Comparison of ENCODE assay signal across 1 cellular context in the genomic region with DNA sequence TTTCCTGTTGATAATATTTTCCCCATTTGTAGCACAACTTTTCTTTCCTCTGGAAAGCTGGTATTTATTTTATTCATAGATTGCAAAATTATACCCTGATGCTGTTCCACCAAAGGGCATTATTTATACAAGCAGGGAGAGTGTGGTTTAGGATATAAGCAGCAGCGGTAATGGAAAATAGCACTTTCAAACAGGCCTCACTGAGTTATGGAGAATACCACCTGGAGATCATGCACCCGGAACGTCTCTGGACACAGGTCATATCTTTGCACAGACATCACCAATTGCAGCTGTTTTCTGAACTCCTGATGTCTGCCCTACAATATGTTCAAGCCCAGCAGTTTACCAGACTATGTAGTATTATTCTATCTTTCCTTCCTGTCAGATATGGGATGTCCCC.
TF ChIP-seq lines count a peak whose summit lies in the region.

No MANE protein-coding gene starts in this region.

TF ChIP-seq in GM23338, 12 proteins besides CTCF, POLR2A, EP300 and RAD21 (continued from another document):
- TF ChIP-seq, protein P1, sequence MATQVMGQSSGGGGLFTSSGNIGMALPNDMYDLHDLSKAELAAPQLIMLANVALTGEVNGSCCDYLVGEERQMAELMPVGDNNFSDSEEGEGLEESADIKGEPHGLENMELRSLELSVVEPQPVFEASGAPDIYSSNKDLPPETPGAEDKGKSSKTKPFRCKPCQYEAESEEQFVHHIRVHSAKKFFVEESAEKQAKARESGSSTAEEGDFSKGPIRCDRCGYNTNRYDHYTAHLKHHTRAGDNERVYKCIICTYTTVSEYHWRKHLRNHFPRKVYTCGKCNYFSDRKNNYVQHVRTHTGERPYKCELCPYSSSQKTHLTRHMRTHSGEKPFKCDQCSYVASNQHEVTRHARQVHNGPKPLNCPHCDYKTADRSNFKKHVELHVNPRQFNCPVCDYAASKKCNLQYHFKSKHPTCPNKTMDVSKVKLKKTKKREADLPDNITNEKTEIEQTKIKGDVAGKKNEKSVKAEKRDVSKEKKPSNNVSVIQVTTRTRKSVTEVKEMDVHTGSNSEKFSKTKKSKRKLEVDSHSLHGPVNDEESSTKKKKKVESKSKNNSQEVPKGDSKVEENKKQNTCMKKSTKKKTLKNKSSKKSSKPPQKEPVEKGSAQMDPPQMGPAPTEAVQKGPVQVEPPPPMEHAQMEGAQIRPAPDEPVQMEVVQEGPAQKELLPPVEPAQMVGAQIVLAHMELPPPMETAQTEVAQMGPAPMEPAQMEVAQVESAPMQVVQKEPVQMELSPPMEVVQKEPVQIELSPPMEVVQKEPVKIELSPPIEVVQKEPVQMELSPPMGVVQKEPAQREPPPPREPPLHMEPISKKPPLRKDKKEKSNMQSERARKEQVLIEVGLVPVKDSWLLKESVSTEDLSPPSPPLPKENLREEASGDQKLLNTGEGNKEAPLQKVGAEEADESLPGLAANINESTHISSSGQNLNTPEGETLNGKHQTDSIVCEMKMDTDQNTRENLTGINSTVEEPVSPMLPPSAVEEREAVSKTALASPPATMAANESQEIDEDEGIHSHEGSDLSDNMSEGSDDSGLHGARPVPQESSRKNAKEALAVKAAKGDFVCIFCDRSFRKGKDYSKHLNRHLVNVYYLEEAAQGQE (IDR thresholded peaks at IDR 0.05; ENCODE audit: unreplicated experiment), result no peak
- TF ChIP-seq, protein P2, sequence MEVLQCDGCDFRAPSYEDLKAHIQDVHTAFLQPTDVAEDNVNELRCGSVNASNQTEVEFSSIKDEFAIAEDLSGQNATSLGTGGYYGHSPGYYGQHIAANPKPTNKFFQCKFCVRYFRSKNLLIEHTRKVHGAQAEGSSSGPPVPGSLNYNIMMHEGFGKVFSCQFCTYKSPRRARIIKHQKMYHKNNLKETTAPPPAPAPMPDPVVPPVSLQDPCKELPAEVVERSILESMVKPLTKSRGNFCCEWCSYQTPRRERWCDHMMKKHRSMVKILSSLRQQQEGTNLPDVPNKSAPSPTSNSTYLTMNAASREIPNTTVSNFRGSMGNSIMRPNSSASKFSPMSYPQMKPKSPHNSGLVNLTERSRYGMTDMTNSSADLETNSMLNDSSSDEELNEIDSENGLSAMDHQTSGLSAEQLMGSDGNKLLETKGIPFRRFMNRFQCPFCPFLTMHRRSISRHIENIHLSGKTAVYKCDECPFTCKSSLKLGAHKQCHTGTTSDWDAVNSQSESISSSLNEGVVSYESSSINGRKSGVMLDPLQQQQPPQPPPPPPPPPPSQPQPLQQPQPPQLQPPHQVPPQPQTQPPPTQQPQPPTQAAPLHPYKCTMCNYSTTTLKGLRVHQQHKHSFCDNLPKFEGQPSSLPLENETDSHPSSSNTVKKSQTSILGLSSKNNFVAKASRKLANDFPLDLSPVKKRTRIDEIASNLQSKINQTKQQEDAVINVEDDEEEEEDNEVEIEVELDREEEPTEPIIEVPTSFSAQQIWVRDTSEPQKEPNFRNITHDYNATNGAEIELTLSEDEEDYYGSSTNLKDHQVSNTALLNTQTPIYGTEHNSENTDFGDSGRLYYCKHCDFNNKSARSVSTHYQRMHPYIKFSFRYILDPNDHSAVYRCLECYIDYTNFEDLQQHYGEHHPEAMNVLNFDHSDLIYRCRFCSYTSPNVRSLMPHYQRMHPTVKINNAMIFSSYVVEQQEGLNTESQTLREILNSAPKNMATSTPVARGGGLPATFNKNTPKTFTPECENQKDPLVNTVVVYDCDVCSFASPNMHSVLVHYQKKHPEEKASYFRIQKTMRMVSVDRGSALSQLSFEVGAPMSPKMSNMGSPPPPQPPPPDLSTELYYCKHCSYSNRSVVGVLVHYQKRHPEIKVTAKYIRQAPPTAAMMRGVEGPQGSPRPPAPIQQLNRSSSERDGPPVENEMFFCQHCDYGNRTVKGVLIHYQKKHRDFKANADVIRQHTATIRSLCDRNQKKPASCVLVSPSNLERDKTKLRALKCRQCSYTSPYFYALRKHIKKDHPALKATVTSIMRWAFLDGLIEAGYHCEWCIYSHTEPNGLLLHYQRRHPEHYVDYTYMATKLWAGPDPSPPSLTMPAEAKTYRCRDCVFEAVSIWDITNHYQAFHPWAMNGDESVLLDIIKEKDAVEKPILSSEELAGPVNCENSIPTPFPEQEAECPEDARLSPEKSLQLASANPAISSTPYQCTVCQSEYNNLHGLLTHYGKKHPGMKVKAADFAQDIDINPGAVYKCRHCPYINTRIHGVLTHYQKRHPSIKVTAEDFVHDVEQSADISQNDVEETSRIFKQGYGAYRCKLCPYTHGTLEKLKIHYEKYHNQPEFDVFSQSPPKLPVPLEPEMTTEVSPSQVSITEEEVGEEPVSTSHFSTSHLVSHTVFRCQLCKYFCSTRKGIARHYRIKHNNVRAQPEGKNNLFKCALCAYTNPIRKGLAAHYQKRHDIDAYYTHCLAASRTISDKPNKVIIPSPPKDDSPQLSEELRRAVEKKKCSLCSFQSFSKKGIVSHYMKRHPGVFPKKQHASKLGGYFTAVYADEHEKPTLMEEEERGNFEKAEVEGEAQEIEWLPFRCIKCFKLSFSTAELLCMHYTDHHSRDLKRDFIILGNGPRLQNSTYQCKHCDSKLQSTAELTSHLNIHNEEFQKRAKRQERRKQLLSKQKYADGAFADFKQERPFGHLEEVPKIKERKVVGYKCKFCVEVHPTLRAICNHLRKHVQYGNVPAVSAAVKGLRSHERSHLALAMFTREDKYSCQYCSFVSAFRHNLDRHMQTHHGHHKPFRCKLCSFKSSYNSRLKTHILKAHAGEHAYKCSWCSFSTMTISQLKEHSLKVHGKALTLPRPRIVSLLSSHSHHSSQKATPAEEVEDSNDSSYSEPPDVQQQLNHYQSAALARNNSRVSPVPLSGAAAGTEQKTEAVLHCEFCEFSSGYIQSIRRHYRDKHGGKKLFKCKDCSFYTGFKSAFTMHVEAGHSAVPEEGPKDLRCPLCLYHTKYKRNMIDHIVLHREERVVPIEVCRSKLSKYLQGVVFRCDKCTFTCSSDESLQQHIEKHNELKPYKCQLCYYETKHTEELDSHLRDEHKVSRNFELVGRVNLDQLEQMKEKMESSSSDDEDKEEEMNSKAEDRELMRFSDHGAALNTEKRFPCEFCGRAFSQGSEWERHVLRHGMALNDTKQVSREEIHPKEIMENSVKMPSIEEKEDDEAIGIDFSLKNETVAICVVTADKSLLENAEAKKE (CRISPR knock-in tag; IDR thresholded peaks at IDR 0.05), result no peak
- TF ChIP-seq JUNB (IDR thresholded peaks at IDR 0.05; ENCODE audit: unreplicated experiment) (no peak), STAT1 (IDR thresholded peaks at IDR 0.05; ENCODE audit: unreplicated experiment) (no peak), POLR2AphosphoS5 (IDR thresholded peaks at IDR 0.05; ENCODE audit: low read depth) (no peak), EZH2phosphoT487 (IDR thresholded peaks at IDR 0.05; ENCODE audit: unreplicated experiment) (no peak)
- TF ChIP-seq, protein P3, sequence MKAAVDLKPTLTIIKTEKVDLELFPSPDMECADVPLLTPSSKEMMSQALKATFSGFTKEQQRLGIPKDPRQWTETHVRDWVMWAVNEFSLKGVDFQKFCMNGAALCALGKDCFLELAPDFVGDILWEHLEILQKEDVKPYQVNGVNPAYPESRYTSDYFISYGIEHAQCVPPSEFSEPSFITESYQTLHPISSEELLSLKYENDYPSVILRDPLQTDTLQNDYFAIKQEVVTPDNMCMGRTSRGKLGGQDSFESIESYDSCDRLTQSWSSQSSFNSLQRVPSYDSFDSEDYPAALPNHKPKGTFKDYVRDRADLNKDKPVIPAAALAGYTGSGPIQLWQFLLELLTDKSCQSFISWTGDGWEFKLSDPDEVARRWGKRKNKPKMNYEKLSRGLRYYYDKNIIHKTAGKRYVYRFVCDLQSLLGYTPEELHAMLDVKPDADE (IDR thresholded peaks at IDR 0.05), result no peak
